44 cellular contexts compared by ENCODE assay signal in genomic region chrX:111555559-111555958, GRCh38. TPM values are rescaled to one million over a fixed set of nuclear protein-coding genes. Genes with fewer than 3 reads are reported as not detected.
"Had no signal": no experiment of that assay in that cellular context is flagged by ENCODE, and none has a peak within 500 bp of the region (broad histone marks: within the 10 kb centered on the region; RNA-seq: fewer than 3 reads in every experiment).

No MANE protein-coding gene starts in this region.

- FAIRE-seq: endothelial cell of umbilical vein, TTC549 had no signal

- H3K27me3 Mint-ChIP-seq: activated CD4-positive, alpha-beta memory T cell treated with anti-CD3 and anti-CD28 coated beads, Interleukin-2, amount 10 ng/mL, durations not matched to agents 7 days and 5 days; activated CD4-positive, alpha-beta T cell treated with anti-CD3 and anti-CD28 coated beads, Interleukin-2, amount 10 ng/mL, durations not matched to agents 24 days and 14 days; activated naive CD8-positive, alpha-beta T cell; brain; stimulated activated memory B cell treated with anti-CD40 and anti-IgM and Interleukin-4, amounts not matched to agents 10 μg/mL and 1 μg/mL and 100 μg/mL, for 72 hours; stimulated activated naive CD8-positive, alpha-beta T cell treated with anti-CD3 and anti-CD28 coated beads, Interleukin-15, amount 100 ng/mL, for 72 hours; type B pancreatic cell had no signal

- H3K9me3 ChIP-seq: gastroesophageal sphincter, left ventricle myocardium inferior, mucosa of descending colon, right atrium auricular region, uterus had no signal

- DNase-seq: activated CD4-positive, alpha-beta memory T cell treated with anti-CD3 and anti-CD28 coated beads, Interleukin-2, amount 10 ng/mL, durations not matched to agents 7 days and 5 days; activated CD4-positive, alpha-beta T cell treated with anti-CD3 and anti-CD28 coated beads, Interleukin-2, amount 10 ng/mL, durations not matched to agents 24 days and 14 days; activated CD4-positive, CD25-positive, alpha-beta regulatory T cell treated with anti-CD3 and anti-CD28 coated beads, Interleukin-2, amount 50 U/mL, for 72 hours; activated naive CD4-positive, alpha-beta T cell; activated T-cell treated with anti-CD3 and anti-CD28 coated beads, Interleukin-2, amount 50 U/mL, for 4 hours; anterior cingulate cortex; cerebellar nuclear complex; dorsolateral prefrontal cortex; effector memory CD8-positive, alpha-beta T cell; head of caudate nucleus; hippocampal formation; islet precursor cell; left ventricle myocardium inferior; mucosa of descending colon; nucleus accumbens; stimulated activated CD4-positive, alpha-beta T cell treated with anti-CD3 and anti-CD28 coated beads, Interleukin-1b, Interleukin-23, amount 100 ng/mL, for 48 hours; stimulated activated CD4-positive, alpha-beta T cell treated with anti-CD3 and anti-CD28 coated beads, Interleukin-4, amount 100 ng/mL, for 4 hours; stimulated activated CD8-positive, alpha-beta memory T cell treated with anti-CD3 and anti-CD28 coated beads, Interleukin-4, amount 100 ng/mL, for 48 hours; stimulated activated naive CD8-positive, alpha-beta T cell treated with anti-CD3 and anti-CD28 coated beads, Interleukin-15, amount 100 ng/mL, for 72 hours; substantia nigra; uterus; WERI-Rb-1 had no signal

- H3K27me3 ChIP-seq: cardiac muscle cell, gastroesophageal sphincter, right atrium auricular region, uterus had no signal

- ATAC-seq: activated T-cell treated with anti-CD3 and anti-CD28 coated beads, Interleukin-2, amount 50 U/mL, for 4 hours; effector memory CD8-positive, alpha-beta T cell; gastroesophageal sphincter; mucosa of descending colon; natural killer cell treated with Interleukin-12 subunit alpha and Interleukin-12 subunit beta and Interleukin-15 and Interleukin-18, amount 100 ng/mL, for 72 hours; stimulated activated memory B cell treated with anti-CD40 and anti-IgM and Interleukin-4, amounts not matched to agents 10 μg/mL and 1 μg/mL and 100 μg/mL, for 72 hours; stimulated activated naive CD8-positive, alpha-beta T cell treated with anti-CD3 and anti-CD28 coated beads, Interleukin-15, amount 100 ng/mL, for 72 hours had no signal

- H3K27ac Mint-ChIP-seq: activated CD4-positive, alpha-beta memory T cell treated with anti-CD3 and anti-CD28 coated beads, Interleukin-2, amount 10 ng/mL, durations not matched to agents 7 days and 5 days; activated CD4-positive, alpha-beta T cell treated with anti-CD3 and anti-CD28 coated beads, Interleukin-2, amount 10 ng/mL, durations not matched to agents 24 days and 14 days; activated naive CD8-positive, alpha-beta T cell; activated T-helper 2 cell treated with anti-CD3 and anti-CD28 coated beads, Interferon-gamma antibody, Interleukin-2, Interleukin-4, amounts not matched to agents 10 μg/mL and 5 μg/mL and 100 μg/mL, durations not matched to agents 14 hours and 24 hours and 36 hours; effector memory CD8-positive, alpha-beta T cell; natural killer cell treated with Interleukin-12 subunit alpha and Interleukin-12 subunit beta and Interleukin-15 and Interleukin-18, amount 100 ng/mL, for 72 hours; stimulated activated memory B cell treated with anti-CD40 and anti-IgM and Interleukin-4, amounts not matched to agents 10 μg/mL and 1 μg/mL and 100 μg/mL, for 72 hours; stimulated activated naive CD8-positive, alpha-beta T cell treated with anti-CD3 and anti-CD28 coated beads, Interleukin-15, amount 100 ng/mL, for 72 hours; type B pancreatic cell had no signal

- H3K4me2 ChIP-seq: smooth muscle cell had no signal

- H3K4me3 ChIP-seq: cardiac muscle cell, coronary artery, dorsolateral prefrontal cortex, gastroesophageal sphincter, left ventricle myocardium inferior, lung, mucosa of descending colon, right atrium auricular region, smooth muscle cell, uterus had no signal

- H3K4me1 Mint-ChIP-seq: activated CD4-positive, alpha-beta memory T cell treated with anti-CD3 and anti-CD28 coated beads, Interleukin-2, amount 10 ng/mL, durations not matched to agents 7 days and 5 days; activated CD4-positive, alpha-beta T cell treated with anti-CD3 and anti-CD28 coated beads, Interleukin-2, amount 10 ng/mL, durations not matched to agents 24 days and 14 days; stimulated activated memory B cell treated with anti-CD40 and anti-IgM and Interleukin-4, amounts not matched to agents 10 μg/mL and 1 μg/mL and 100 μg/mL, for 72 hours; stimulated activated naive CD8-positive, alpha-beta T cell treated with anti-CD3 and anti-CD28 coated beads, Interleukin-15, amount 100 ng/mL, for 72 hours had no signal

- H3K9me3 Mint-ChIP-seq: activated CD4-positive, alpha-beta memory T cell treated with anti-CD3 and anti-CD28 coated beads, Interleukin-2, amount 10 ng/mL, durations not matched to agents 7 days and 5 days; activated CD4-positive, alpha-beta T cell treated with anti-CD3 and anti-CD28 coated beads, Interleukin-2, amount 10 ng/mL, durations not matched to agents 24 days and 14 days; activated T-cell treated with anti-CD3 and anti-CD28 coated beads, Interleukin-2, amount 50 U/mL, for 4 hours; activated T-helper 2 cell treated with anti-CD3 and anti-CD28 coated beads, Interferon-gamma antibody, Interleukin-2, Interleukin-4, amounts not matched to agents 10 μg/mL and 5 μg/mL and 100 μg/mL, durations not matched to agents 14 hours and 24 hours and 36 hours; brain; natural killer cell treated with Interleukin-12 subunit alpha and Interleukin-12 subunit beta and Interleukin-15 and Interleukin-18, amount 100 ng/mL, for 72 hours; stimulated activated memory B cell treated with anti-CD40 and anti-IgM and Interleukin-4, amounts not matched to agents 10 μg/mL and 1 μg/mL and 100 μg/mL, for 72 hours; stimulated activated naive CD8-positive, alpha-beta T cell treated with anti-CD3 and anti-CD28 coated beads, Interleukin-15, amount 100 ng/mL, for 72 hours; type B pancreatic cell had no signal

- H3K79me2 ChIP-seq: parathyroid adenoma had no signal

- H3K9ac ChIP-seq: parathyroid adenoma had no signal

- H3K36me3 ChIP-seq: cardiac muscle cell, gastroesophageal sphincter, left ventricle myocardium inferior, right atrium auricular region, uterus, WERI-Rb-1 had no signal

- H3K36me3 Mint-ChIP-seq: activated naive CD8-positive, alpha-beta T cell; brain; natural killer cell treated with Interleukin-12 subunit alpha and Interleukin-12 subunit beta and Interleukin-15 and Interleukin-18, amount 100 ng/mL, for 72 hours; stimulated activated memory B cell treated with anti-CD40 and anti-IgM and Interleukin-4, amounts not matched to agents 10 μg/mL and 1 μg/mL and 100 μg/mL, for 72 hours; type B pancreatic cell had no signal

- H3K4me3 Mint-ChIP-seq: activated CD4-positive, alpha-beta memory T cell treated with anti-CD3 and anti-CD28 coated beads, Interleukin-2, amount 10 ng/mL, durations not matched to agents 7 days and 5 days; activated CD4-positive, alpha-beta T cell treated with anti-CD3 and anti-CD28 coated beads, Interleukin-2, amount 10 ng/mL, durations not matched to agents 24 days and 14 days; activated naive CD8-positive, alpha-beta T cell; activated T-cell treated with anti-CD3 and anti-CD28 coated beads, Interleukin-2, amount 50 U/mL, for 4 hours; brain; effector memory CD8-positive, alpha-beta T cell; natural killer cell treated with Interleukin-12 subunit alpha and Interleukin-12 subunit beta and Interleukin-15 and Interleukin-18, amount 100 ng/mL, for 72 hours; stimulated activated memory B cell treated with anti-CD40 and anti-IgM and Interleukin-4, amounts not matched to agents 10 μg/mL and 1 μg/mL and 100 μg/mL, for 72 hours; stimulated activated naive CD8-positive, alpha-beta T cell treated with anti-CD3 and anti-CD28 coated beads, Interleukin-15, amount 100 ng/mL, for 72 hours; type B pancreatic cell had no signal

- H3K27ac ChIP-seq: cardiac muscle cell, coronary artery, dorsolateral prefrontal cortex, gastroesophageal sphincter, left ventricle myocardium inferior, parathyroid adenoma, right atrium auricular region, uterus, WERI-Rb-1 had no signal

- H3K4me1 ChIP-seq: gastroesophageal sphincter, left ventricle myocardium inferior, parathyroid adenoma, right atrium auricular region, uterus had no signal

RNA-seq across cellular contexts. Expression of gene SERTM2, which starts 44.1 kb away (rescaled TPM):
- total RNA-seq: activated CD4-positive, alpha-beta memory T cell treated with anti-CD3 and anti-CD28 coated beads, Interleukin-2, amount 10 ng/mL, durations not matched to agents 7 days and 5 days; activated CD4-positive, alpha-beta T cell treated with anti-CD3 and anti-CD28 coated beads, Interleukin-2, amount 10 ng/mL, durations not matched to agents 24 days and 14 days; activated T-cell treated with anti-CD3 and anti-CD28 coated beads, Interleukin-2, amount 50 U/mL, for 4 hours; activated T-helper 2 cell treated with anti-CD3 and anti-CD28 coated beads, Interferon-gamma antibody, Interleukin-2, Interleukin-4, amounts not matched to agents 10 μg/mL and 5 μg/mL and 100 μg/mL, durations not matched to agents 14 hours and 24 hours and 36 hours; endothelial cell of umbilical vein; left ventricle myocardium inferior; lung; mesenteric fat pad; myocyte; natural killer cell treated with Interleukin-12 subunit alpha and Interleukin-12 subunit beta and Interleukin-15 and Interleukin-18, amount 100 ng/mL, for 72 hours; pulmonary artery endothelial cell; right atrium auricular region; T-helper 1 cell treated with Interleukin-12 subunit alpha and Interleukin-12 subunit beta and Interleukin-4 antibody, amounts not matched to agents 30 ng/mL and 1 ng/mL, for 36 hours had no signal
- polyA plus RNA-seq: adipose tissue, endothelial cell of umbilical vein, esophagus, fibroblast of lung had no signal
